Comparison of ENCODE assay signal across 1 cellular context in the genomic region with DNA sequence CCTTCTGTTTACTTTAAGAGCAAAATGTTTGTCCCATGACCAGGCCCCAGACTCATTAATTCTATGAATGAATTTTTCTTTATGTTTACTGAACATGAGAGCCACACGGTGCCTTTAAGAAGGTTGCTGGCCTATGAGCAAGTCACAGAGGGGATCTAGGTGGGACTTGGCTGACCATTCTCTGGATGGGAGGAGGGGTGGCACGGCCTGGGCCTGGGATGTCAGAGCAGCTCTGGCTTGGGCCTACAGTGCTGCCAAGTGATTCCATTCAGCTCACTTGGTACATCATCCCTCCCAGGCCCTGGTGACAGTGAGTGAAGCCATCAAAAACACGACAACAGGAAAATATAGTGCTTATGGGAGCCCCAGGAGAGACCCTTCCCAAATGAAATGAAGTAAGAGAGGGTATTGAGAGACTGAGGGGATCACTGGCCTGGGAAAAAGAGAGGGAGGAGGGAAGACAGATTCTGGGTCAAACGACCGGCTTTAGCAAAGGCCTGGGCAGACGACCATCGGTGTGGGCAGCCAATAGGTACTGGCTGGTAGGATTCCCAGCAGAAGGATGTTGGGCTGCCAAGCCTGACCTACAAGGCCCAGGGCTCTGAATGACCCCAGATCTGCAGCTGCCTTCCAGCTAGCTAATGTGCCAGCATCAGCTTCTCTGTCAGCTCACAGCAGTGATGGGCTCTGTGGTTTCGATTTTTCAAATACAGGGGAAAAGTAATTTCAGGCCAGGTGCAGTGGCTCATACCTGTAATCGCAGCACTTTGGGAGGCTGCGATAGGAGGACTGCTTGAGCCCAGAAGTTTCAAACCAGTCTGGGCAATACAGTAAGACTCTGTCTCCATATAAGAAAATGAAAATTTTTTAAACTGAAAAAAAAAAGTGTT.
TF ChIP-seq lines count a peak whose summit lies in the region.

No MANE protein-coding gene starts in this region.

TF ChIP-seq in H1, 55 proteins besides CTCF, POLR2A, EP300 and RAD21:
- TF ChIP-seq TEAD4 (IDR thresholded peaks at IDR 0.05; ENCODE audit: low read depth, low read length) (no peak), SIN3A (conservative IDR thresholded peaks at IDR 0.05 in 1 of 2, IDR thresholded peaks at IDR 0.05 in 1 of 2; ENCODE audit: low read depth in 1 of 2, low read length in 2 of 2) (no peak), SP2 (IDR thresholded peaks at IDR 0.05; ENCODE audit: low read length) (no peak), TAF7 (optimal IDR thresholded peaks at IDR 0.05; ENCODE audit: borderline replicate concordance, low read depth, low read length) (no peak), CBX5 (IDR thresholded peaks at IDR 0.05; ENCODE audit: low read depth, low read length) (no peak), ZNF274 (IDR thresholded peaks at IDR 0.05; ENCODE audit: borderline replicate concordance, extremely low read depth, low read length) (no peak), SUZ12 (IDR thresholded peaks at IDR 0.05; ENCODE audit: low read length) (no peak), JUN (IDR thresholded peaks at IDR 0.05; ENCODE audit: low read depth, low read length) (no peak), KDM1A (IDR thresholded peaks at IDR 0.05; ENCODE audit: borderline replicate concordance, low read length) (no peak), KDM5A (IDR thresholded peaks at IDR 0.05; ENCODE audit: low read length) (no peak), MAFK (IDR thresholded peaks at IDR 0.05; ENCODE audit: low read depth, low read length) (no peak)
- TF ChIP-seq, protein P1, sequence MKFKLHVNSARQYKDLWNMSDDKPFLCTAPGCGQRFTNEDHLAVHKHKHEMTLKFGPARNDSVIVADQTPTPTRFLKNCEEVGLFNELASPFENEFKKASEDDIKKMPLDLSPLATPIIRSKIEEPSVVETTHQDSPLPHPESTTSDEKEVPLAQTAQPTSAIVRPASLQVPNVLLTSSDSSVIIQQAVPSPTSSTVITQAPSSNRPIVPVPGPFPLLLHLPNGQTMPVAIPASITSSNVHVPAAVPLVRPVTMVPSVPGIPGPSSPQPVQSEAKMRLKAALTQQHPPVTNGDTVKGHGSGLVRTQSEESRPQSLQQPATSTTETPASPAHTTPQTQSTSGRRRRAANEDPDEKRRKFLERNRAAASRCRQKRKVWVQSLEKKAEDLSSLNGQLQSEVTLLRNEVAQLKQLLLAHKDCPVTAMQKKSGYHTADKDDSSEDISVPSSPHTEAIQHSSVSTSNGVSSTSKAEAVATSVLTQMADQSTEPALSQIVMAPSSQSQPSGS (IDR thresholded peaks at IDR 0.05; ENCODE audit: low read length), result no peak
TF ChIP-seq in H1: peak in this region for 0.
